In genomic region chr5:168612996-168613395, GRCh38 we compare ENCODE assay signal across 1 cellular context.
TF ChIP-seq lines count a peak whose summit lies in the region.

No MANE protein-coding gene starts in this region.

TF ChIP-seq in liver, 16 proteins besides CTCF, POLR2A, EP300 and RAD21 (continued from another document):
- TF ChIP-seq ZBTB33 (IDR thresholded peaks at IDR 0.05) (peak; percentile 39), FOXA2 (IDR thresholded peaks at IDR 0.05) (peak; percentile 56), JUND (IDR thresholded peaks at IDR 0.05) (peak; percentile 25 to 74), NR2F2 (IDR thresholded peaks at IDR 0.05) (no peak)
